In the genomic region with DNA sequence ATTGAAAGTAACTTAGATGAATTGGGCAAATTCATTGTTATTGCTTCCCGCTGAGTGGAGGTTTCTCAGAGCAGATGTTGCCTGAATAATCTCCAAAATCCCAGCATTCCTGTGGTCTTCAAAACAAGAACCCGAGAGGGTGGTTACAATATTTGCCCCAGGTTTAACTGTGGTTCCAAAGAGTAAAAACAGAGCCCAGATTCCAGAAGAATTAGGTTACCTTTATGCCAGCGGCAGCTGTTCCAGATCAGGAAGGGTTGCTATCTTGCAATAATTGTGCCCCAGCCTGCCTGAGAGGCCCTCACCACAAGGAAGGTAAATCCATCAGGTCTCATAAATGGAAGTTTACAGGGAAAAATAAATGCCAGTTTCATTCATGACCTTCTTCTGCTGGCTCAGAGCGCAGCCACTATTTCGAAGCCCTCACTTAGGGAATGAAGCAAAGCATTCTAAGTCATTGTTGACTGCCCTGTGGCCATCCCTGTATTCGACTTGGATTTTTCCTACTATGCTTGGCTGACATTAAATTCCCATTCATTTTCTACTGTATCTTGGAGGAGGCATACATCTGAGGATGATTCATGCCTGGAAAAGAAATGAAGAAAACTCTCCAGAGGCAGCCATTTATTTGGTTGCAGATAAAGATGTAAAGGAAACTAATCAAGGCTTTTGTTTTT, we compare ENCODE assay signal across 19 cellular contexts. TPM values are rescaled to one million over a fixed set of nuclear protein-coding genes. Genes with fewer than 3 reads are reported as not detected.
DNase-seq lines count a peak whose midpoint lies in the region; TF ChIP-seq lines count a peak whose summit lies in the region.
"Had no signal": no experiment of that assay in that cellular context is flagged by ENCODE, and none has a peak within 500 bp of the region (broad histone marks: within the 10 kb centered on the region; RNA-seq: fewer than 3 reads in every experiment).

No MANE protein-coding gene starts in this region.

- TF ChIP-seq CTCF in AG04450 (IDR thresholded peaks at IDR 0.05; ENCODE audit: low read depth, low read length) (no peak), mesothelial cell of epicardium (IDR thresholded peaks at IDR 0.05; ENCODE audit: unreplicated experiment) (no peak), GM10266 (IDR thresholded peaks at IDR 0.05; ENCODE audit: control insufficient read depth, insufficient read depth, low read depth, missing control alignments) (no peak)

- H3K27me3 Mint-ChIP-seq in mesothelial cell of epicardium (ENCODE audit: low read depth), result no peaks in the 10 kb centered on the region
- H3K27me3 Mint-ChIP-seq: T-cell had no signal

- DNase-seq in AG04450 (ENCODE audit: low read depth, low spot score) (peak; percentile 30), HS-27A (ENCODE audit: low read depth) (peak; percentile 47), dedifferentiated amniotic fluid mesenchymal stem cell (ENCODE audit: extremely low spot score) (peak; percentile 36), mesothelial cell of epicardium (ENCODE audit: low spot score in 2 of 2, unreplicated experiment in 2 of 2) (no peak), globus pallidus (ENCODE audit: low spot score) (no peak), MV-4-11 (lab: John Stamatoyannopoulos, UW) (no peak), GM10266 (ENCODE audit: extremely low spot score) (no peak), MG63 (no peak)
- DNase-seq: activated gamma-delta T cell treated with Interleukin-2 at 50 U/mL for 16 hours; brain microvascular endothelial cell; effector CD8-positive, alpha-beta T cell; midbrain; NCI-H2107; occipital lobe; small intestine; stimulated activated naive CD4-positive, alpha-beta T cell treated with Interleukin-2 at 50 U/mL for 16 hours; T-cell had no signal

- peaks cover 9% of the 10 kb centered on the region for H3K9me3 Mint-ChIP-seq in mesothelial cell of epicardium
- H3K9me3 Mint-ChIP-seq: T-cell, type B pancreatic cell had no signal

- H3K4me3 ChIP-seq in AG04450 (ENCODE audit: low read depth, low read length), result no peak overlapping the region
- H3K4me3 ChIP-seq in MG63, result no peak overlapping the region

- peaks cover 30% of the 10 kb centered on the region for H3K4me1 Mint-ChIP-seq in mesothelial cell of epicardium
- H3K4me1 Mint-ChIP-seq: T-cell had no signal

- H3K27ac ChIP-seq in AG04450 (ENCODE audit: low read depth, low read length), result no peak overlapping the region
- H3K27ac ChIP-seq: brain microvascular endothelial cell had no signal

- H3K4me3 Mint-ChIP-seq in mesothelial cell of epicardium, result no peak overlapping the region
- H3K4me3 Mint-ChIP-seq: T-cell, type B pancreatic cell had no signal

- no peaks in the 10 kb centered on the region for H3K36me3 ChIP-seq in MG63
- H3K36me3 ChIP-seq: brain microvascular endothelial cell had no signal

- H3K9me3 ChIP-seq in AG04450 (ENCODE audit: control insufficient read depth, insufficient read depth, low read length) (no peaks in the 10 kb centered on the region; the same call in 1 of the 2 replicates), MG63 (no peaks in the 10 kb centered on the region)

- CTCF ChIA-PET in AG04450 (lab: Charles Lee), result interaction anchor here (0.6 kb wide), 1 partner anchor 8 kb away, joined by 3 read pairs; no protein-coding TSS in a partner anchor

- H3K27me3 ChIP-seq in AG04450 (ENCODE audit: control insufficient read depth, insufficient read depth, low read length) (no peaks in the 10 kb centered on the region), MG63 (no peaks in the 10 kb centered on the region)
- H3K27me3 ChIP-seq: brain microvascular endothelial cell had no signal

- POLR2A ChIA-PET in AG04450 (lab: Yijun Ruan, JAX), result interaction anchor here (1.3 kb wide), 1 partner anchor 13 kb away, joined by 3 read pairs; no protein-coding TSS in a partner anchor

- peak overlapping the region; percentile 71 for H3K27ac Mint-ChIP-seq in mesothelial cell of epicardium
- H3K27ac Mint-ChIP-seq: T-cell, type B pancreatic cell had no signal

- H3K36me3 Mint-ChIP-seq in mesothelial cell of epicardium, result no peaks in the 10 kb centered on the region
- H3K36me3 Mint-ChIP-seq: T-cell, type B pancreatic cell had no signal

RNA-seq across cellular contexts. Expression of a gene that starts 54.6 kb away (rescaled TPM):
- polyA plus RNA-seq in AG04450 (2011; rRNA removed), result 0.09 and 0.12 TPM in 2 replicates
- polyA minus RNA-seq in AG04450 (2011; rRNA and poly(A)+ RNA removed), result 0.28 TPM in 1 of 2 replicates, not detected in the other
- total RNA-seq in mesothelial cell of epicardium, result 1.3 to 1.4 TPM (median 1.3 TPM) in 3 replicates
- not detected in 2 replicates for total RNA-seq in MG63 (2014; rRNA removed; shearing (Covaris generic); ENCODE audit: low replicate concordance)
- total RNA-seq: activated CD8-positive, alpha-beta memory T cell treated with anti-CD3 and anti-CD28 coated beads for 36 hours had no signal

Comparison
In these comparisons a context has a peak if more than half of its experiments do, and no peak if none do; other contexts are left out.
1. DNase-seq: peak in AG04450 (single experiment), HS-27A (single experiment) and dedifferentiated amniotic fluid mesenchymal stem cell (single experiment); none in mesothelial cell of epicardium (0 of 2), globus pallidus (single experiment), MV-4-11 (single experiment), GM10266 (single experiment) and MG63 (single experiment).